Comparison of ENCODE assay signal across 7 cellular contexts in genomic region chr11:108115495-108116140, GRCh38. TPM values are rescaled to one million over a fixed set of nuclear protein-coding genes. Genes with fewer than 3 reads are reported as not detected.
DNase-seq lines count a peak whose midpoint lies in the region; ATAC-seq and TF ChIP-seq lines count a peak whose summit lies in the region.

No MANE protein-coding gene starts in this region.

- no peak overlapping the region for H3K4me3 Mint-ChIP-seq in activated T-cell treated with anti-CD3 and anti-CD28 coated beads, Interleukin-2, amount 50 U/mL, for 4 hours

- no peaks in the 10 kb centered on the region for H3K27me3 Mint-ChIP-seq in activated T-cell treated with anti-CD3 and anti-CD28 coated beads, Interleukin-2, amount 50 U/mL, for 4 hours (ENCODE audit: low read depth)

- H3K9me3 Mint-ChIP-seq in activated T-cell treated with anti-CD3 and anti-CD28 coated beads, Interleukin-2, amount 50 U/mL, for 4 hours = no peaks in the 10 kb centered on the region

- no peak overlapping the region for H3K4me3 ChIP-seq in fibroblast of pulmonary artery (replicated peaks; ENCODE audit: low read depth, low read length)

- TF ChIP-seq CTCF in fibroblast of pulmonary artery (IDR thresholded peaks at IDR 0.05; ENCODE audit: low read length, missing control alignments) = no peak

- peaks cover under 1% of the 10 kb centered on the region for H3K4me1 Mint-ChIP-seq in activated T-cell treated with anti-CD3 and anti-CD28 coated beads, Interleukin-2, amount 50 U/mL, for 4 hours (ENCODE audit: low read depth)

- ATAC-seq in HG02885 (IDR thresholded peaks at IDR 0.05; ENCODE audit: poor library complexity, unreplicated experiment) = peak; percentile 35
- no peak for ATAC-seq in activated T-cell treated with anti-CD3 and anti-CD28 coated beads, Interleukin-2, amount 50 U/mL, for 4 hours

- H3K36me3 Mint-ChIP-seq in activated T-cell treated with anti-CD3 and anti-CD28 coated beads, Interleukin-2, amount 50 U/mL, for 4 hours (ENCODE audit: insufficient read depth) = peaks cover 3% of the 10 kb centered on the region

- DNase-seq in SHP77 (lab: John Stamatoyannopoulos, UW) (peak; percentile 85 to 94), fibroblast of pulmonary artery (ENCODE audit: low read depth) (peak; percentile 91), non-pigmented ciliary epithelial cell (ENCODE audit: low read depth) (peak; percentile 70), NOMO-1 treated with DMSO at 0.1 percent for 48 hours (lab: John Stamatoyannopoulos, UW; ENCODE audit: unreplicated experiment) (no peak), NK-92 (lab: John Stamatoyannopoulos, UW; ENCODE audit: unreplicated experiment) (no peak)
- no peak for DNase-seq in activated T-cell treated with anti-CD3 and anti-CD28 coated beads, Interleukin-2, amount 50 U/mL, for 4 hours

RNA-seq across cellular contexts. Expression of gene ACAT1, which starts 5.7 kb away (rescaled TPM):
- 10 to 100 TPM; 42.1 to 52.8 (median 47.6) TPM for total RNA-seq in activated T-cell treated with anti-CD3 and anti-CD28 coated beads, Interleukin-2, amount 50 U/mL, for 4 hours

Comparison
In these comparisons a context has a peak if more than half of its experiments do, and no peak if none do; other contexts are left out.
1. DNase-seq: peak in SHP77 (2 of 2), fibroblast of pulmonary artery (single experiment) and non-pigmented ciliary epithelial cell (single experiment); none in NOMO-1 treated with DMSO at 0.1 percent for 48 hours (single experiment), NK-92 (single experiment) and activated T-cell treated with anti-CD3 and anti-CD28 coated beads, Interleukin-2, amount 50 U/mL, for 4 hours (single experiment).